Comparison of ENCODE assay signal across 1 cellular context in the genomic region with DNA sequence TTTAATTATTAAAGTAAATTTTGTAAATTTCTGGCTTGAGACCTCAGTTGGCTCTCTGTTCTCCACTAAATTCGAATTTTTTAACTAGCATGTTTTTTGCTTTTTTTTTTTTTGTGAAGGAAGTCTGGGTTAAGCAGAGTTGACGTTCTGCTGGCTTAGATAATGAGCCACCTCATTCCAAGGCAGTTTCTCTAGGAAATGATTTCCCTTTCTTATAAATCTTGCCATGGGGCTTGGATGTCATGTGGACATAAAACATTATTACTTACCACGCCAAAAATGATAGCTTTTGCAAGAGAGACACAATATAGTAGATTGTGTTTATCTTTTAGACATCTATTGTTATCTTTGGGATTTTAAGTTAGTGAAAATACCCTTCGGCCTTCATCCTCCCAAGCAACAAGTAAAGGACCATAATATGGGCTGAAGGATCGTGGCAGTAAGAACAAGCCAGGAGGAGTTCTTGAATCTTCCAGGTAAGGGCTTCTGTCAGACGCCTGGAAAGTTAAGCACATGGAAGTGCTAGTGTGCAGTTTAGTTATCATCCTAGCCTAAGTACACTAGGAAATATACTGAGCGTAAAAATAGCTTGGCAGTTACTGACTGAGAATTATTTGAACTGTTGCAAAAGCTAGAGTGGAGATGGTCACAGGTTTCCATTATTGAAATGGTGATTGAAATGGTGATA.
TF ChIP-seq lines count a peak whose summit lies in the region.

No MANE protein-coding gene starts in this region.

TF ChIP-seq in SK-N-SH, 30 proteins besides CTCF, POLR2A, EP300 and RAD21 (continued from another document):
- TF ChIP-seq, protein P1, sequence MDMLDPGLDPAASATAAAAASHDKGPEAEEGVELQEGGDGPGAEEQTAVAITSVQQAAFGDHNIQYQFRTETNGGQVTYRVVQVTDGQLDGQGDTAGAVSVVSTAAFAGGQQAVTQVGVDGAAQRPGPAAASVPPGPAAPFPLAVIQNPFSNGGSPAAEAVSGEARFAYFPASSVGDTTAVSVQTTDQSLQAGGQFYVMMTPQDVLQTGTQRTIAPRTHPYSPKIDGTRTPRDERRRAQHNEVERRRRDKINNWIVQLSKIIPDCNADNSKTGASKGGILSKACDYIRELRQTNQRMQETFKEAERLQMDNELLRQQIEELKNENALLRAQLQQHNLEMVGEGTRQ (IDR thresholded peaks at IDR 0.05; ENCODE audit: borderline replicate concordance, low read depth, low read length), result no peak
- TF ChIP-seq RXRA (IDR thresholded peaks at IDR 0.05; ENCODE audit: borderline replicate concordance, low read depth), result 0 out of 2 replicates have a peak, but pooled peaks have one; percentile 8
- TF ChIP-seq YY1 (IDR thresholded peaks at IDR 0.05; ENCODE audit: low read depth), result no peak
- TF ChIP-seq FOXJ3 (CRISPR knock-in tag; IDR thresholded peaks at IDR 0.05), result no peak
